ENCODE assay signal across 8 cellular contexts in genomic region chr16:75129416-75130149, GRCh38. TPM values are rescaled to one million over a fixed set of nuclear protein-coding genes. Genes with fewer than 3 reads are reported as not detected.
DNase-seq lines count a peak whose midpoint lies in the region; ATAC-seq, FAIRE-seq and TF ChIP-seq lines count a peak whose summit lies in the region.
"Not testable (repeated sequence)": the region's sequence is repeated elsewhere in the genome, so short reads cannot be mapped to it uniquely, and the experiment has no call there.
"Had no signal": no experiment of that assay in that cellular context is flagged by ENCODE, and none has a peak within 500 bp of the region (broad histone marks: within the 10 kb centered on the region; RNA-seq: fewer than 3 reads in every experiment).

No MANE protein-coding gene starts in this region.

- in situ Hi-C loops in K562 (cut with MboI): loop anchor here (25.0 kb wide), 1 partner anchor 417 kb away; the partner anchor contains the start of gene MLKL

- BruUV-seq in Calu3 (replicated peaks; lab: Mats Ljungman, UMichigan); K562 (replicated peaks; lab: Mats Ljungman, UMichigan): not testable (repeated sequence)

- not testable (repeated sequence) for H4K8ac ChIP-seq in mesendoderm (ENCODE audit: low read depth, low read length)

- H3K4me2 ChIP-seq in KMS-11: 0 out of 2 replicates have a peak overlapping the region, but pooled peaks have one; percentile 11
- not testable (repeated sequence) for H3K4me2 ChIP-seq in K562 (ENCODE audit: insufficient read depth, low read length); mesendoderm (ENCODE audit: low read length)

- peak; percentile 35 for FAIRE-seq in K562 (lab: Jason Lieb, UNC)

- 1% methylated on average over 5 of the region's 5 CpGs for WGBS in K562 (ENCODE audit: insufficient coverage, low coverage, missing lambda C conversion rate)
- WGBS in mesendoderm (ENCODE audit: extremely low coverage, insufficient coverage, low lambda C conversion rate): no CpG with 5 or more reads among the region's 5 CpGs

- not testable (repeated sequence) for H4K5ac ChIP-seq in mesendoderm (ENCODE audit: low read length)

- not testable (repeated sequence) for H3K18ac ChIP-seq in mesendoderm (ENCODE audit: low read length)

- H3K79me2 ChIP-seq in KMS-11 (ENCODE audit: insufficient read depth, low read depth); K562 (ENCODE audit: control insufficient read depth, insufficient read depth, low read length); mesendoderm (ENCODE audit: control insufficient read depth, insufficient read depth, low read length): not testable (repeated sequence)

- H3K4ac ChIP-seq in mesendoderm (ENCODE audit: low read depth, low read length): not testable (repeated sequence)

- H3K4me1 Mint-ChIP-seq in Calu3 (ENCODE audit: low read depth, unreplicated experiment): peaks cover 23% of the 10 kb centered on the region

- H3K27me3 Mint-ChIP-seq in Calu3 (ENCODE audit: unreplicated experiment): peaks cover 40% of the 10 kb centered on the region

- H4K20me1 ChIP-seq in KMS-11 (ENCODE audit: insufficient read depth); K562 (replicated peaks; ENCODE audit: control insufficient read depth, insufficient read depth, low read length): not testable (repeated sequence)

- not testable (repeated sequence) for H3K27me3 ChIP-seq in KMS-11 (ENCODE audit: insufficient read depth, low read depth); K562 (ENCODE audit: control insufficient read depth in 2 of 2, insufficient read depth in 2 of 2, low read length in 2 of 2); mesendoderm (ENCODE audit: insufficient read depth, low read length, poor library complexity)

- TF ChIP-seq CTCF in Calu3 (IDR thresholded peaks at IDR 0.05; ENCODE audit: unreplicated experiment); KMS-11 (conservative IDR thresholded peaks at IDR 0.05; ENCODE audit: low read depth, low read length); K562 (IDR thresholded peaks at IDR 0.05 in 2 of 3, conservative IDR thresholded peaks at IDR 0.05 in 1 of 3; ENCODE audit: insufficient read depth in 2 of 3, low read depth in 1 of 3, low read length in 3 of 3): not testable (repeated sequence)

- H3K56ac ChIP-seq in mesendoderm (ENCODE audit: low read length): peak overlapping the region; percentile 42

- CTCF ChIA-PET in Calu3 (lab: Charles Lee): interaction anchor here (0.6 to 1.0 kb wide), 2 partner anchors 9 to 131 kb away, joined by 3 to 4 read pairs; partner anchors contain the start of gene ZNRF1
- CTCF ChIA-PET in K562 (lab: Yijun Ruan, JAX; ENCODE audit: low intra/inter-chr PET ratio): not testable (repeated sequence)

- H2AFZ ChIP-seq in KMS-11 (ENCODE audit: low read depth); K562 (ENCODE audit: low read depth, low read length): not testable (repeated sequence)

- intact Hi-C loops in Calu3 (cut with micrococcal nuclease; ENCODE audit: unreplicated experiment): not testable (repeated sequence)
- intact Hi-C loops in K562 (cut with micrococcal nuclease): loop anchor here (1.0 to 10.0 kb wide), 3 partner anchors 265 to 425 kb away; partner anchors contain the start of gene MLKL

- H2BK5ac ChIP-seq in mesendoderm (ENCODE audit: low read length): not testable (repeated sequence)

- not testable (repeated sequence) for H3K27ac Mint-ChIP-seq in Calu3 (ENCODE audit: unreplicated experiment)

- H3K9ac ChIP-seq in KMS-11; K562 (ENCODE audit: insufficient read depth in 1 of 2, low read depth in 2 of 2, low read length in 2 of 2); mesendoderm (ENCODE audit: low read length): not testable (repeated sequence)

- H3K4me3 Mint-ChIP-seq in Calu3 (ENCODE audit: low read depth, unreplicated experiment): not testable (repeated sequence)

- not testable (repeated sequence) for TF ChIP-seq POLR2A in K562 (conservative IDR thresholded peaks at IDR 0.05)

- not testable (repeated sequence) for H3K9me3 ChIP-seq in K562 (replicated peaks; ENCODE audit: control insufficient read depth, insufficient read depth, low read depth, low read length)

- POLR2A ChIA-PET in K562 (lab: Yijun Ruan, JAX): interaction anchor here (1.2 to 1.5 kb wide), 3 partner anchors 12 to 18 kb away, joined by 3 to 7 read pairs (median 3); partner anchors contain the start of gene LDHD

- not testable (repeated sequence) for H3K36me3 Mint-ChIP-seq in Calu3 (ENCODE audit: insufficient read depth, unreplicated experiment)

- DNase-seq in Calu3: peak; percentile 44
- DNase-seq in NCI-H2171 treated with DMSO at 0.1 percent for 48 hours (lab: John Stamatoyannopoulos, UW): peak; percentile 32
- DNase-seq in SW480 (ENCODE audit: low spot score): peak; percentile 37
- peak in 1 of 4 experiments; percentile 70 for DNase-seq in K562 (ENCODE audit: extremely low read depth in 1 of 4, low spot score in 3 of 4)
- peak; percentile 42 for DNase-seq in iris pigment epithelial cell (ENCODE audit: low read depth)
- peak; percentile 72 for DNase-seq in mesendoderm

- H2BK15ac ChIP-seq in mesendoderm (replicated peaks; ENCODE audit: low read depth): not testable (repeated sequence)

- ATAC-seq in K562: peak; percentile 87

- H3K36me3 ChIP-seq in KMS-11 (ENCODE audit: insufficient read depth); K562 (ENCODE audit: control insufficient read depth, insufficient read depth, low read length); mesendoderm (ENCODE audit: control insufficient read depth, insufficient read depth, low read length): not testable (repeated sequence)

- not testable (repeated sequence) for H2BK120ac ChIP-seq in mesendoderm (ENCODE audit: low read depth, low read length)

- not testable (repeated sequence) for H3K23ac ChIP-seq in mesendoderm (ENCODE audit: low read length)

- not testable (repeated sequence) for H3K27ac ChIP-seq in KMS-11; K562 (ENCODE audit: extremely low read depth, low read depth, low read length); mesendoderm (ENCODE audit: low read depth, low read length)

- TF ChIP-seq RAD21 in K562 (CRISPR knock-in tag; conservative IDR thresholded peaks at IDR 0.05 in 1 of 2, IDR thresholded peaks at IDR 0.05 in 1 of 2): not testable (repeated sequence)

- not testable (repeated sequence) for H3K4me3 ChIP-seq in KMS-11 (IDR thresholded peaks at IDR 0.05; ENCODE audit: insufficient read depth, low read depth, low read length); K562; mesendoderm (ENCODE audit: low read length)

- H3K9me3 Mint-ChIP-seq in Calu3 (ENCODE audit: low read depth, unreplicated experiment): not testable (repeated sequence)

- not testable (repeated sequence) for H3K4me1 ChIP-seq in KMS-11 (ENCODE audit: low read depth, poor library complexity, severe bottlenecking); K562 (replicated peaks in 1 of 2; ENCODE audit: control insufficient read depth in 2 of 2, insufficient read depth in 2 of 2, low read length in 2 of 2); mesendoderm (ENCODE audit: control insufficient read depth, low read depth, low read length)

- H2AK5ac ChIP-seq in mesendoderm (ENCODE audit: low read length): not testable (repeated sequence)

- not testable (repeated sequence) for H3K79me1 ChIP-seq in mesendoderm (ENCODE audit: low read length)

- not testable (repeated sequence) for TF ChIP-seq EP300 in K562 (IDR thresholded peaks at IDR 0.05; ENCODE audit: low read length)

- not testable (repeated sequence) for H3K9me1 ChIP-seq in K562 (ENCODE audit: control insufficient read depth, insufficient read depth, low read length)

RNA-seq across cellular contexts. Expression of gene LDHD, which starts 13.0 kb away (rescaled TPM):
- total RNA-seq in Calu3 (2022) (4.1 and 6.5 TPM in 2 replicates), K562 (2014; rRNA removed) (0.33 and 0.73 TPM in 2 replicates), K562 (2014; rRNA removed; fragmentation: Illumina TruSeq; extraction: Trizol) (not detected in 2 replicates), K562 (2015; rRNA removed; fragmentation: Illumina TruSeq; extraction: Trizol) (0.19 and 0.40 TPM in 2 replicates), K562 (2021) (0.69 and 0.83 TPM in 2 replicates)
- 0.48 and 1.4 TPM in 2 replicates for total RNA-seq in K562 (2011; cell fraction: chromatin; rRNA removed; ENCODE audit: low replicate concordance)
- 1.7 and 3.0 TPM in 2 replicates for total RNA-seq in K562 (2011; cell fraction: nucleolus; rRNA removed)
- total RNA-seq in K562 (2011; cell fraction: nucleoplasm; rRNA removed): 1.1 and 1.5 TPM in 2 replicates
- polyA plus RNA-seq in K562 (2011; rRNA removed) (0.08 and 0.33 TPM in 2 replicates), K562 (2014; fragmentation: Illumina TruSeq; extraction: Trizol) (0.19 and 0.25 TPM in 2 replicates), K562 (2014; fragmentation: Nextera tagmentation; extraction: Ambion mirVana) (not detected), K562 (2014; rRNA removed) (0.39 and 0.86 TPM in 2 replicates)
- polyA plus RNA-seq in K562 (2011; cell fraction: cytosol; rRNA removed): 0.21 and 1.0 TPM in 2 replicates
- polyA plus RNA-seq in K562 (2011; cell fraction: nucleus; rRNA removed): 0.42 and 2.2 TPM in 2 replicates
- 0.61 and 0.93 TPM in 2 replicates for polyA plus RNA-seq in K562 (2012)
- polyA minus RNA-seq in K562 (2011; rRNA and poly(A)+ RNA removed): 0.21 TPM in 1 of 2 replicates, not detected in the other
- polyA minus RNA-seq in K562 (2011; cell fraction: cytosol; rRNA and poly(A)+ RNA removed): not detected in 2 replicates
- polyA minus RNA-seq in K562 (2011; cell fraction: nucleus; rRNA and poly(A)+ RNA removed): 0.44 and 1.1 TPM in 2 replicates
- 0.32 TPM for polyA plus RNA-seq in mesendoderm (2013, experiment 1 of 2)
- polyA plus RNA-seq in mesendoderm (2013, experiment 2 of 2): 0.35 TPM
- total RNA-seq: CD8-positive, alpha-beta T cell had no signal

RNA-seq across cellular contexts. Expression of gene ZFP1, which starts 18.7 kb away (rescaled TPM):
- total RNA-seq in Calu3 (2022) (10.6 and 12.9 TPM in 2 replicates), K562 (2014; rRNA removed) (9.3 and 10.4 TPM in 2 replicates), K562 (2014; rRNA removed; fragmentation: Illumina TruSeq; extraction: Trizol) (14.7 and 16.1 TPM in 2 replicates), K562 (2015; rRNA removed; fragmentation: Illumina TruSeq; extraction: Trizol) (13.7 and 14.0 TPM in 2 replicates), K562 (2021) (10.8 and 14.7 TPM in 2 replicates)
- total RNA-seq in K562 (2011; cell fraction: chromatin; rRNA removed; ENCODE audit: low replicate concordance): 4.7 and 12.9 TPM in 2 replicates
- total RNA-seq in K562 (2011; cell fraction: nucleolus; rRNA removed): 5.0 and 6.2 TPM in 2 replicates
- 7.3 and 8.8 TPM in 2 replicates for total RNA-seq in K562 (2011; cell fraction: nucleoplasm; rRNA removed)
- polyA plus RNA-seq in K562 (2011; rRNA removed) (10.8 and 13.3 TPM in 2 replicates), K562 (2014; fragmentation: Illumina TruSeq; extraction: Trizol) (11.4 and 11.6 TPM in 2 replicates), K562 (2014; fragmentation: Nextera tagmentation; extraction: Ambion mirVana) (1 to 10 TPM; 2.6 to 4.1 TPM), K562 (2014; rRNA removed) (5.2 and 6.5 TPM in 2 replicates)
- 2.9 and 4.8 TPM in 2 replicates for polyA plus RNA-seq in K562 (2011; cell fraction: cytosol; rRNA removed)
- polyA plus RNA-seq in K562 (2011; cell fraction: nucleus; rRNA removed): 3.9 and 4.2 TPM in 2 replicates
- 5.4 and 6.8 TPM in 2 replicates for polyA plus RNA-seq in K562 (2012)
- 14.8 and 15.0 TPM in 2 replicates for polyA minus RNA-seq in K562 (2011; rRNA and poly(A)+ RNA removed)
- 10.2 and 12.6 TPM in 2 replicates for polyA minus RNA-seq in K562 (2011; cell fraction: cytosol; rRNA and poly(A)+ RNA removed)
- 5.3 and 7.8 TPM in 2 replicates for polyA minus RNA-seq in K562 (2011; cell fraction: nucleus; rRNA and poly(A)+ RNA removed)
- 5.9 TPM for polyA plus RNA-seq in mesendoderm (2013, experiment 1 of 2)
- polyA plus RNA-seq in mesendoderm (2013, experiment 2 of 2): 5.5 TPM
